8 cellular contexts compared by ENCODE assay signal in the genomic region with DNA sequence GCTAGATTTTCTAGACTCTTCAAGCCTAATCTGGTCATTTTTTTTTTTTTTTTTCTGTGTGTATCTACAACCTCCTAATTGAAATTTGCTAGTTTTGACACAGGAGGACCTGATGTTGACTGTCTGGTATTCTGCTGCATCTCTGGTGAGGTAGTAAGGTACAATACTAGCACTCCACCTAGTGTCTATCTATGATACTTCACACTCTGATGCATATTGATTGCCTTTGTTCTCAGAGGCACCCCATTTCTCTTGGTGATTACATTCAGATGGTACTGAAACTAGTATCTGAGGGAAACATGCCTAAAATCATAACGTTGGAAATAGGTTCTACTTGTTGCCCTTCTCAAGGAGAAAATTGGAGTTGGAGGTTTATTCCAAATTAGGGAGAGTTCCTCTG.
A peak's percentile ranks its signal among the peaks of the same experiment; 100 is the strongest.
DNase-seq lines count a peak whose midpoint lies in the region; ATAC-seq and TF ChIP-seq lines count a peak whose summit lies in the region.

No MANE protein-coding gene starts in this region.

- H3K27ac ChIP-seq in aorta (ENCODE audit: low read depth in 1 of 2, low read length in 2 of 2): no peak overlapping the region

- ATAC-seq in aorta (ENCODE audit: low FRiP score): no peak
- no peak for ATAC-seq in HG03520 (IDR thresholded peaks at IDR 0.05; ENCODE audit: unreplicated experiment)

- no peaks in the 10 kb centered on the region; the same call in 1 of the 2 replicates for H3K36me3 Mint-ChIP-seq in HFFc6 (ENCODE audit: low read depth)

- no peaks in the 10 kb centered on the region for H3K4me1 ChIP-seq in aorta (ENCODE audit: control insufficient read depth in 1 of 2, insufficient read depth in 2 of 2, low read length in 2 of 2)

- TF ChIP-seq CTCF in cardiac fibroblast (IDR thresholded peaks at IDR 0.05; ENCODE audit: low read depth, low read length) (peak; percentile 37), HFFc6 (IDR thresholded peaks at IDR 0.05) (no peak; the same call in 1 of the 2 replicates)

- H3K9me3 ChIP-seq in aorta (ENCODE audit: control insufficient read depth, low read length): no peaks in the 10 kb centered on the region

- H3K27ac Mint-ChIP-seq in HFFc6: no peak overlapping the region

- H3K27me3 ChIP-seq in aorta (ENCODE audit: control insufficient read depth in 1 of 2, insufficient read depth in 2 of 2, low read length in 1 of 2): no peaks in the 10 kb centered on the region

- H3K4me3 Mint-ChIP-seq in HFFc6: no peak overlapping the region

- peaks cover 43% of the 10 kb centered on the region for H3K9me3 Mint-ChIP-seq in HFFc6

- H3K27me3 Mint-ChIP-seq in HFFc6 (ENCODE audit: insufficient read depth): peaks cover 1% of the 10 kb centered on the region; the same call in 1 of the 2 replicates

- no peaks in the 10 kb centered on the region for H3K36me3 ChIP-seq in aorta (ENCODE audit: control insufficient read depth in 1 of 2, insufficient read depth in 2 of 2, low read length in 1 of 2)

- peak; percentile 40 for DNase-seq in HPDE6-E6E7 (ENCODE audit: extremely low spot score)
- peak; percentile 5 for DNase-seq in NCI-H510A (lab: John Stamatoyannopoulos, UW)
- peak; percentile 35 to 51 for DNase-seq in cardiac fibroblast (ENCODE audit: low read depth in 2 of 2)
- DNase-seq in renal cortical epithelial cell (ENCODE audit: low read depth): peak; percentile 62
- no peak for DNase-seq in aorta
- DNase-seq in nucleus accumbens (lab: John Stamatoyannopoulos, UW): no peak
- DNase-seq in HFFc6: no peak

- H3K4me3 ChIP-seq in cardiac fibroblast (replicated peaks in 1 of 2; ENCODE audit: low read depth in 2 of 2, low read length in 2 of 2) (no peak overlapping the region), aorta (ENCODE audit: low read length in 2 of 2) (no peak overlapping the region)

- WGBS in aorta, 2 donors: 0 to 8% methylated on average over 1 of the region's 1 CpG

- H3K4me1 Mint-ChIP-seq in HFFc6 (ENCODE audit: low read depth): no peaks in the 10 kb centered on the region

- intact Hi-C loops in aorta (cut with DNase I): no loop called here

Comparison
In these comparisons a context has a peak if more than half of its experiments do, and no peak if none do; other contexts are left out.
1. DNase-seq: peak in HPDE6-E6E7 (single experiment), NCI-H510A (single experiment), cardiac fibroblast (2 of 2) and renal cortical epithelial cell (single experiment); none in aorta (0 of 2), nucleus accumbens (0 of 56) and HFFc6 (single experiment).